Comparison of ENCODE assay signal across 1 cellular context in the genomic region with DNA sequence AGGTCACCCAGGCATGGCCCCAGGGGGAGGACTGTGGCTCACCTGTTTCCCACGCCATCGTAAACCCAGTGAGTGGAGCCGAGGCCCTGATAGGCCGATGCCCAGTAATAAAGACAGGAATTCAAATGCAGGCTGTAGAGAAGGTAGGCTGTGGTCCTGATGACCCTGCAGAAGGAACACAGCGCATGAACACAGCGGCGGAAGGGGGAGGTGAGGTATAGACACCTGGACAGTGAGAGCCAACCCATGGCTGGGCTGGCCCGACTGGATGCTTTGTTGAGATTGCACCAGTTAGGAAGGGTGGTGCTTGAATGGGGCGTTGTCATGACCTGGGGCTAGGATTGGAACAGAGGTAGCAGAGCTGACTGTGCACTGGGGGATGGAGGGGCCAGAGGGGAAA.
TF ChIP-seq lines count a peak whose summit lies in the region.

No MANE protein-coding gene starts in this region.

TF ChIP-seq in GM23338, 12 proteins besides CTCF, POLR2A, EP300 and RAD21 (continued from another document):
- TF ChIP-seq, protein P1, sequence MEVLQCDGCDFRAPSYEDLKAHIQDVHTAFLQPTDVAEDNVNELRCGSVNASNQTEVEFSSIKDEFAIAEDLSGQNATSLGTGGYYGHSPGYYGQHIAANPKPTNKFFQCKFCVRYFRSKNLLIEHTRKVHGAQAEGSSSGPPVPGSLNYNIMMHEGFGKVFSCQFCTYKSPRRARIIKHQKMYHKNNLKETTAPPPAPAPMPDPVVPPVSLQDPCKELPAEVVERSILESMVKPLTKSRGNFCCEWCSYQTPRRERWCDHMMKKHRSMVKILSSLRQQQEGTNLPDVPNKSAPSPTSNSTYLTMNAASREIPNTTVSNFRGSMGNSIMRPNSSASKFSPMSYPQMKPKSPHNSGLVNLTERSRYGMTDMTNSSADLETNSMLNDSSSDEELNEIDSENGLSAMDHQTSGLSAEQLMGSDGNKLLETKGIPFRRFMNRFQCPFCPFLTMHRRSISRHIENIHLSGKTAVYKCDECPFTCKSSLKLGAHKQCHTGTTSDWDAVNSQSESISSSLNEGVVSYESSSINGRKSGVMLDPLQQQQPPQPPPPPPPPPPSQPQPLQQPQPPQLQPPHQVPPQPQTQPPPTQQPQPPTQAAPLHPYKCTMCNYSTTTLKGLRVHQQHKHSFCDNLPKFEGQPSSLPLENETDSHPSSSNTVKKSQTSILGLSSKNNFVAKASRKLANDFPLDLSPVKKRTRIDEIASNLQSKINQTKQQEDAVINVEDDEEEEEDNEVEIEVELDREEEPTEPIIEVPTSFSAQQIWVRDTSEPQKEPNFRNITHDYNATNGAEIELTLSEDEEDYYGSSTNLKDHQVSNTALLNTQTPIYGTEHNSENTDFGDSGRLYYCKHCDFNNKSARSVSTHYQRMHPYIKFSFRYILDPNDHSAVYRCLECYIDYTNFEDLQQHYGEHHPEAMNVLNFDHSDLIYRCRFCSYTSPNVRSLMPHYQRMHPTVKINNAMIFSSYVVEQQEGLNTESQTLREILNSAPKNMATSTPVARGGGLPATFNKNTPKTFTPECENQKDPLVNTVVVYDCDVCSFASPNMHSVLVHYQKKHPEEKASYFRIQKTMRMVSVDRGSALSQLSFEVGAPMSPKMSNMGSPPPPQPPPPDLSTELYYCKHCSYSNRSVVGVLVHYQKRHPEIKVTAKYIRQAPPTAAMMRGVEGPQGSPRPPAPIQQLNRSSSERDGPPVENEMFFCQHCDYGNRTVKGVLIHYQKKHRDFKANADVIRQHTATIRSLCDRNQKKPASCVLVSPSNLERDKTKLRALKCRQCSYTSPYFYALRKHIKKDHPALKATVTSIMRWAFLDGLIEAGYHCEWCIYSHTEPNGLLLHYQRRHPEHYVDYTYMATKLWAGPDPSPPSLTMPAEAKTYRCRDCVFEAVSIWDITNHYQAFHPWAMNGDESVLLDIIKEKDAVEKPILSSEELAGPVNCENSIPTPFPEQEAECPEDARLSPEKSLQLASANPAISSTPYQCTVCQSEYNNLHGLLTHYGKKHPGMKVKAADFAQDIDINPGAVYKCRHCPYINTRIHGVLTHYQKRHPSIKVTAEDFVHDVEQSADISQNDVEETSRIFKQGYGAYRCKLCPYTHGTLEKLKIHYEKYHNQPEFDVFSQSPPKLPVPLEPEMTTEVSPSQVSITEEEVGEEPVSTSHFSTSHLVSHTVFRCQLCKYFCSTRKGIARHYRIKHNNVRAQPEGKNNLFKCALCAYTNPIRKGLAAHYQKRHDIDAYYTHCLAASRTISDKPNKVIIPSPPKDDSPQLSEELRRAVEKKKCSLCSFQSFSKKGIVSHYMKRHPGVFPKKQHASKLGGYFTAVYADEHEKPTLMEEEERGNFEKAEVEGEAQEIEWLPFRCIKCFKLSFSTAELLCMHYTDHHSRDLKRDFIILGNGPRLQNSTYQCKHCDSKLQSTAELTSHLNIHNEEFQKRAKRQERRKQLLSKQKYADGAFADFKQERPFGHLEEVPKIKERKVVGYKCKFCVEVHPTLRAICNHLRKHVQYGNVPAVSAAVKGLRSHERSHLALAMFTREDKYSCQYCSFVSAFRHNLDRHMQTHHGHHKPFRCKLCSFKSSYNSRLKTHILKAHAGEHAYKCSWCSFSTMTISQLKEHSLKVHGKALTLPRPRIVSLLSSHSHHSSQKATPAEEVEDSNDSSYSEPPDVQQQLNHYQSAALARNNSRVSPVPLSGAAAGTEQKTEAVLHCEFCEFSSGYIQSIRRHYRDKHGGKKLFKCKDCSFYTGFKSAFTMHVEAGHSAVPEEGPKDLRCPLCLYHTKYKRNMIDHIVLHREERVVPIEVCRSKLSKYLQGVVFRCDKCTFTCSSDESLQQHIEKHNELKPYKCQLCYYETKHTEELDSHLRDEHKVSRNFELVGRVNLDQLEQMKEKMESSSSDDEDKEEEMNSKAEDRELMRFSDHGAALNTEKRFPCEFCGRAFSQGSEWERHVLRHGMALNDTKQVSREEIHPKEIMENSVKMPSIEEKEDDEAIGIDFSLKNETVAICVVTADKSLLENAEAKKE (CRISPR knock-in tag; IDR thresholded peaks at IDR 0.05) = no peak
- TF ChIP-seq ZNF114 (CRISPR knock-in tag; IDR thresholded peaks at IDR 0.05) (no peak), JUNB (IDR thresholded peaks at IDR 0.05; ENCODE audit: unreplicated experiment) (no peak), EZH2phosphoT487 (IDR thresholded peaks at IDR 0.05; ENCODE audit: unreplicated experiment) (no peak), POLR2AphosphoS5 (IDR thresholded peaks at IDR 0.05; ENCODE audit: low read depth) (no peak)
- TF ChIP-seq, protein P2, sequence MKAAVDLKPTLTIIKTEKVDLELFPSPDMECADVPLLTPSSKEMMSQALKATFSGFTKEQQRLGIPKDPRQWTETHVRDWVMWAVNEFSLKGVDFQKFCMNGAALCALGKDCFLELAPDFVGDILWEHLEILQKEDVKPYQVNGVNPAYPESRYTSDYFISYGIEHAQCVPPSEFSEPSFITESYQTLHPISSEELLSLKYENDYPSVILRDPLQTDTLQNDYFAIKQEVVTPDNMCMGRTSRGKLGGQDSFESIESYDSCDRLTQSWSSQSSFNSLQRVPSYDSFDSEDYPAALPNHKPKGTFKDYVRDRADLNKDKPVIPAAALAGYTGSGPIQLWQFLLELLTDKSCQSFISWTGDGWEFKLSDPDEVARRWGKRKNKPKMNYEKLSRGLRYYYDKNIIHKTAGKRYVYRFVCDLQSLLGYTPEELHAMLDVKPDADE (IDR thresholded peaks at IDR 0.05) = no peak
